ENCODE assay signal across 9 cellular contexts in the genomic region with DNA sequence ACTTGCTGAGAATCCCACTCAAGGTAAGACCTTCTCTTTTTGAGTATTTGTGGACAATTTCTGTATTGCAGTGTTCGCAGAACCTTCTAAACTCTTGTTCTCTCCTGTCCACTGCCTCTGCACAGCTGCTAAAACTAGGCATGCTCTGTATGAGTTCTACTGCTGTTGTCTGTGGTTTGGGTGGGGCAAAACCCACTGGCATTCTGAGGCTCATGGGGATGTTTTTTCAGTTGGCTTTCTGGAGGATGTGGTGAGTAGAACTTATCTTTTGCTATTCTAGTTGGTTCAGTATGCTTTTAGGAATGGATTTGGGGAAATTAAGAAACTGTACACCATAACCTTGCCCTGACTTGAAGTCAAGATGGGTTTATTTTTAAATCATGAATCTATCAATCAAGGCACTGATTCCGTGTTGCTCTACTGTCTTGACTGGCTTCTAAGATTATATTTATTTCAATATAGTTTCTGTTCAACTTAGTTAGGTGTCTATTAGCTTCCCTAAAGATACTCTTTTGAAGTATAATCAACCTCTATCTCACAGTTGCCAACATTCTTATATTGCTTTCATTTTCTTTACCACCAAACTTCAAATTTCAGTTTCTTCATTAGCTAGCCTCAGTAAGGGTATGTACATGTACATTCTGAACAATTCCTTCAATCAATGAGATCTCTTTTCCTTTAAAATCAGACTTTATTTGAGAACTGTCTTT. TPM values are rescaled to one million over a fixed set of nuclear protein-coding genes. Genes with fewer than 3 reads are reported as not detected.
DNase-seq lines count a peak whose midpoint lies in the region; ATAC-seq, FAIRE-seq and TF ChIP-seq lines count a peak whose summit lies in the region.
"Had no signal": no experiment of that assay in that cellular context is flagged by ENCODE, and none has a peak within 500 bp of the region (broad histone marks: within the 10 kb centered on the region; RNA-seq: fewer than 3 reads in every experiment).

No MANE protein-coding gene starts in this region.

- H3K27ac ChIP-seq in GM23338 (ENCODE audit: low read depth) (no peak overlapping the region), foreskin keratinocyte (no peak overlapping the region)
- H3K27ac ChIP-seq: parathyroid adenoma had no signal

- no peaks in the 10 kb centered on the region for H3F3A ChIP-seq in GM23338 (replicated peaks; ENCODE audit: low read depth)

- H3K4me2 ChIP-seq in GM23338 = no peak overlapping the region

- H3K4me3 ChIP-seq in GM23338 (no peak overlapping the region), lower leg skin (ENCODE audit: low read depth, poor library complexity, severe bottlenecking) (no peak overlapping the region)

- H3K9me3 Mint-ChIP-seq in GM23338 = peaks cover 25% of the 10 kb centered on the region
- H3K9me3 Mint-ChIP-seq in activated CD8-positive, alpha-beta memory T cell treated with anti-CD3 and anti-CD28 coated beads, Interleukin-2, amount 10 ng/mL, durations not matched to agents 7 days and 5 days (ENCODE audit: low read depth) = peaks cover 19% of the 10 kb centered on the region

- ATAC-seq in GM23338 (no peak), foreskin keratinocyte (peak; percentile 79)
- peak; percentile 97 for ATAC-seq in activated CD8-positive, alpha-beta memory T cell treated with anti-CD3 and anti-CD28 coated beads, Interleukin-2, amount 10 ng/mL, durations not matched to agents 7 days and 5 days

- H3K4me3 Mint-ChIP-seq in GM23338 = no peak overlapping the region
- H3K4me3 Mint-ChIP-seq in activated CD8-positive, alpha-beta memory T cell treated with anti-CD3 and anti-CD28 coated beads, Interleukin-2, amount 10 ng/mL, durations not matched to agents 7 days and 5 days = peak overlapping the region; percentile 74

- H3K4me1 Mint-ChIP-seq in GM23338 = peaks cover 4% of the 10 kb centered on the region; the same call in 1 of the 3 replicates
- peaks cover 44% of the 10 kb centered on the region for H3K4me1 Mint-ChIP-seq in activated CD8-positive, alpha-beta memory T cell treated with anti-CD3 and anti-CD28 coated beads, Interleukin-2, amount 10 ng/mL, durations not matched to agents 7 days and 5 days

- no peak for TF ChIP-seq POLR2A in lower leg skin (IDR thresholded peaks at IDR 0.05)

- H3K4me1 ChIP-seq in GM23338 (ENCODE audit: insufficient read depth) (no peaks in the 10 kb centered on the region), foreskin keratinocyte (peaks cover 3% of the 10 kb centered on the region)
- H3K4me1 ChIP-seq: parathyroid adenoma had no signal

- peaks cover 4% of the 10 kb centered on the region; the same call in 1 of the 2 replicates for H3K9me2 ChIP-seq in GM23338 (ENCODE audit: insufficient read depth)

- H3K79me2 ChIP-seq in GM23338 (replicated peaks; ENCODE audit: insufficient read depth) = no peaks in the 10 kb centered on the region
- H3K79me2 ChIP-seq: parathyroid adenoma had no signal

- no peak for FAIRE-seq in D721Med (lab: Jason Lieb, UNC)

- no peak overlapping the region for H3K27ac Mint-ChIP-seq in GM23338
- H3K27ac Mint-ChIP-seq in activated CD8-positive, alpha-beta memory T cell treated with anti-CD3 and anti-CD28 coated beads, Interleukin-2, amount 10 ng/mL, durations not matched to agents 7 days and 5 days = peak overlapping the region; percentile 91

- DNase-seq in GM04504 (ENCODE audit: low read depth) = peak; percentile 33
- no peak for DNase-seq in GM23338 (ENCODE audit: low spot score)
- peak; percentile 81 for DNase-seq in M059J (ENCODE audit: low read depth)
- peak; percentile 89 for DNase-seq in activated CD8-positive, alpha-beta memory T cell treated with anti-CD3 and anti-CD28 coated beads, Interleukin-2, amount 10 ng/mL, durations not matched to agents 7 days and 5 days
- peak; percentile 65 to 77 for DNase-seq in foreskin keratinocyte
- peak; percentile 90 for DNase-seq in stromal cell of bone marrow (ENCODE audit: low read depth)
- no peak for DNase-seq in lower leg skin (ENCODE audit: low spot score in 2 of 2)
- no peak for DNase-seq in D721Med (ENCODE audit: insufficient read length, low spot score)

- H2AFZ ChIP-seq in GM23338 = 0 out of 2 replicates have a peak overlapping the region, but pooled peaks have one; percentile 63
- H2AFZ ChIP-seq: parathyroid adenoma had no signal

- WGBS in lower leg skin, 2 donors = 51 to 52% methylated on average over 2 of the region's 2 CpGs

- no peaks in the 10 kb centered on the region for H3K36me3 ChIP-seq in GM23338 (ENCODE audit: insufficient read depth)

- TF ChIP-seq CTCF in GM23338 (conservative IDR thresholded peaks at IDR 0.05; ENCODE audit: low read depth in 2 of 2) (no peak), foreskin keratinocyte (conservative IDR thresholded peaks at IDR 0.05) (no peak), lower leg skin (IDR thresholded peaks at IDR 0.05) (no peak), D721Med (IDR thresholded peaks at IDR 0.05; ENCODE audit: insufficient read depth, missing control alignments) (no peak)

- peaks cover 2% of the 10 kb centered on the region for H3K27me3 Mint-ChIP-seq in GM23338 (ENCODE audit: insufficient read depth, low read depth, poor library complexity)
- no peaks in the 10 kb centered on the region for H3K27me3 Mint-ChIP-seq in activated CD8-positive, alpha-beta memory T cell treated with anti-CD3 and anti-CD28 coated beads, Interleukin-2, amount 10 ng/mL, durations not matched to agents 7 days and 5 days

- intact Hi-C loops in lower leg skin (cut with DNase I; ENCODE audit: low total_unique reads) = no loop called here

- peaks cover 24% of the 10 kb centered on the region for H3K36me3 Mint-ChIP-seq in GM23338 (ENCODE audit: low read depth)
- H3K36me3 Mint-ChIP-seq in activated CD8-positive, alpha-beta memory T cell treated with anti-CD3 and anti-CD28 coated beads, Interleukin-2, amount 10 ng/mL, durations not matched to agents 7 days and 5 days = peaks cover 49% of the 10 kb centered on the region

- CTCF ChIA-PET in activated CD8-positive, alpha-beta memory T cell treated with anti-CD3 and anti-CD28 coated beads, Interleukin-2, amount 10 ng/mL, durations not matched to agents 7 days and 5 days (lab: Charles Lee) = interaction anchor here (1.0 to 1.4 kb wide), 4 partner anchors 25 to 1139 kb away, joined by 3 to 8 read pairs (median 3); a partner anchor contains a TSS

- H4K20me1 ChIP-seq in GM23338 (replicated peaks; ENCODE audit: insufficient read depth) = no peaks in the 10 kb centered on the region

- H3K27me3 ChIP-seq in GM23338 (ENCODE audit: insufficient read depth) (no peaks in the 10 kb centered on the region), foreskin keratinocyte (no peaks in the 10 kb centered on the region)

RNA-seq across cellular contexts. Expression of a gene that starts 25.0 kb away (rescaled TPM):
- 203 and 261 TPM in 2 replicates for total RNA-seq in GM23338 (2014; rRNA removed; shearing (Covaris generic))
- polyA plus RNA-seq in GM23338 (2016; fragmentation: Nextera tagmentation; extraction: Ambion mirVana) (48.5 and 58.2 TPM in 2 replicates), foreskin keratinocyte (8.3 and 10.8 TPM in 2 replicates)
- 69.8 and 76.4 TPM in 2 replicates for total RNA-seq in M059J (2014; rRNA removed; shearing (Covaris generic))
- total RNA-seq in activated CD8-positive, alpha-beta memory T cell treated with anti-CD3 and anti-CD28 coated beads, Interleukin-2, amount 10 ng/mL, durations not matched to agents 7 days and 5 days = 10 to 100 TPM; 45.9 to 55.8 TPM
- total RNA-seq in foreskin keratinocyte (28.3 and 30.1 TPM in 2 replicates), lower leg skin (10 to 100 TPM; 26.8 to 45.9 (median 29.4) TPM)

Comparison
In these comparisons a context has a peak if more than half of its experiments do, and no peak if none do; other contexts are left out.
1. DNase-seq: peak in GM04504 (single experiment), M059J (single experiment), activated CD8-positive, alpha-beta memory T cell treated with anti-CD3 and anti-CD28 coated beads, Interleukin-2, amount 10 ng/mL, durations not matched to agents 7 days and 5 days (single experiment), foreskin keratinocyte (2 of 2) and stromal cell of bone marrow (single experiment); none in GM23338 (single experiment), lower leg skin (0 of 2) and D721Med (single experiment).